ENCODE assay signal across 25 cellular contexts in genomic region chr17:27977751-27978688, GRCh38.
DNase-seq lines count a peak whose midpoint lies in the region; ATAC-seq and TF ChIP-seq lines count a peak whose summit lies in the region.
"Had no signal": no experiment of that assay in that cellular context is flagged by ENCODE, and none has a peak within 500 bp of the region (broad histone marks: within the 10 kb centered on the region; RNA-seq: fewer than 3 reads in every experiment).

No MANE protein-coding gene starts in this region.

- TF ChIP-seq POLR2A in IMR-90 (IDR thresholded peaks at IDR 0.05; ENCODE audit: low read depth, low read length) = no peak

- H4K20me1 ChIP-seq in IMR-90 (ENCODE audit: insufficient read depth, low read length) = no peaks in the 10 kb centered on the region

- no peak for ATAC-seq in IMR-90 (ENCODE audit: low read depth)
- no peak for ATAC-seq in stimulated activated naive CD8-positive, alpha-beta T cell treated with anti-CD3 and anti-CD28 coated beads, Interleukin-15, amount 100 ng/mL, for 72 hours
- ATAC-seq: activated T-cell treated with anti-CD3 and anti-CD28 coated beads, Interleukin-2, amount 50 U/mL, for 4 hours; sciatic nerve; stimulated activated memory B cell treated with anti-CD40 and anti-IgM and Interleukin-4, amounts not matched to agents 10 μg/mL and 1 μg/mL and 100 μg/mL, for 72 hours had no signal

- no peak overlapping the region for H4K8ac ChIP-seq in IMR-90 (ENCODE audit: low read depth in 2 of 2, low read length in 2 of 2)
- no peak overlapping the region for H4K8ac ChIP-seq in mesendoderm (ENCODE audit: low read depth, low read length)

- no peak overlapping the region for H3K4me2 ChIP-seq in IMR-90 (ENCODE audit: low read depth, low read length)
- no peak overlapping the region for H3K4me2 ChIP-seq in mesendoderm (ENCODE audit: low read length)

- intact Hi-C loops in IMR-90 (cut with micrococcal nuclease) = no loop called here

- H3K27ac ChIP-seq in IMR-90 (ENCODE audit: insufficient read depth, low read length) (no peak overlapping the region), WERI-Rb-1 (peak overlapping the region; percentile 94), mesendoderm (ENCODE audit: low read depth, low read length) (no peak overlapping the region)
- H3K27ac ChIP-seq: 22Rv1, vagina had no signal

- WGBS in IMR-90 (ENCODE audit: extremely low coverage in 2 of 2, insufficient read length in 1 of 2), 2 experiments = 80% methylated on average over 1 of the region's 5 CpGs; no CpG with 5 or more reads in 1 of the 2 experiments
- WGBS in mesendoderm (ENCODE audit: extremely low coverage, insufficient coverage, low lambda C conversion rate) = no CpG with 5 or more reads among the region's 5 CpGs

- H3K9me3 Mint-ChIP-seq in stimulated activated naive CD8-positive, alpha-beta T cell treated with anti-CD3 and anti-CD28 coated beads, Interleukin-15, amount 100 ng/mL, for 72 hours = no peaks in the 10 kb centered on the region
- H3K9me3 Mint-ChIP-seq: activated T-cell treated with anti-CD3 and anti-CD28 coated beads, Interleukin-2, amount 50 U/mL, for 4 hours; brain; memory B cell; stimulated activated memory B cell treated with anti-CD40 and anti-IgM and Interleukin-4, amounts not matched to agents 10 μg/mL and 1 μg/mL and 100 μg/mL, for 72 hours had no signal

- CTCF ChIA-PET in IMR-90 (lab: Yijun Ruan, JAX) = no interaction called here

- H3K4me3 ChIP-seq in IMR-90 (ENCODE audit: insufficient read depth, low read depth, low read length) (no peak overlapping the region), WERI-Rb-1 (ENCODE audit: low read depth, low read length) (no peak overlapping the region), mesendoderm (ENCODE audit: low read length) (no peak overlapping the region)
- H3K4me3 ChIP-seq: testis, vagina had no signal

- H3K9me3 ChIP-seq in IMR-90 (ENCODE audit: control insufficient read depth, insufficient read depth, low read length) (no peaks in the 10 kb centered on the region), WERI-Rb-1 (ENCODE audit: severe bottlenecking) (no peaks in the 10 kb centered on the region)
- H3K9me3 ChIP-seq: testis, vagina had no signal

- no peak overlapping the region for H3K56ac ChIP-seq in IMR-90 (ENCODE audit: extremely low read depth, insufficient read depth, low read length)
- H3K56ac ChIP-seq in mesendoderm (ENCODE audit: low read length) = no peak overlapping the region

- H2BK15ac ChIP-seq in IMR-90 (ENCODE audit: low read depth, low read length) (no peak overlapping the region), mesendoderm (replicated peaks; ENCODE audit: low read depth) (no peak overlapping the region)

- H3K4me1 ChIP-seq in IMR-90 (ENCODE audit: control insufficient read depth, insufficient read depth, low read length) (no peaks in the 10 kb centered on the region), mesendoderm (ENCODE audit: control insufficient read depth, low read depth, low read length) (peaks cover 2% of the 10 kb centered on the region)
- H3K4me1 ChIP-seq: vagina had no signal

- H3K18ac ChIP-seq in IMR-90 (ENCODE audit: low read depth, low read length) (no peak overlapping the region), mesendoderm (ENCODE audit: low read length) (peak overlapping the region; percentile 6)

- no peaks in the 10 kb centered on the region for H3K27me3 Mint-ChIP-seq in stimulated activated naive CD8-positive, alpha-beta T cell treated with anti-CD3 and anti-CD28 coated beads, Interleukin-15, amount 100 ng/mL, for 72 hours
- H3K27me3 Mint-ChIP-seq: memory B cell had no signal

- POLR2A ChIA-PET in IMR-90 (lab: Charles Lee; ENCODE audit: unreplicated experiment) = no interaction called here

- no peak overlapping the region for H3K4me3 Mint-ChIP-seq in stimulated activated naive CD8-positive, alpha-beta T cell treated with anti-CD3 and anti-CD28 coated beads, Interleukin-15, amount 100 ng/mL, for 72 hours
- H3K4me3 Mint-ChIP-seq: activated T-cell treated with anti-CD3 and anti-CD28 coated beads, Interleukin-2, amount 50 U/mL, for 4 hours; brain; memory B cell; stimulated activated memory B cell treated with anti-CD40 and anti-IgM and Interleukin-4, amounts not matched to agents 10 μg/mL and 1 μg/mL and 100 μg/mL, for 72 hours had no signal

- H2BK120ac ChIP-seq in IMR-90 (ENCODE audit: low read depth, low read length) = no peak overlapping the region
- H2BK120ac ChIP-seq in mesendoderm (ENCODE audit: low read depth, low read length) = no peak overlapping the region

- no peaks in the 10 kb centered on the region for H3K79me1 ChIP-seq in IMR-90 (ENCODE audit: low read depth in 1 of 2, low read length in 2 of 2)
- H3K79me1 ChIP-seq in mesendoderm (ENCODE audit: low read length) = no peaks in the 10 kb centered on the region

- H3K9ac ChIP-seq in IMR-90 (ENCODE audit: low read depth, low read length) (no peak overlapping the region), mesendoderm (ENCODE audit: low read length) (no peak overlapping the region)

- H3K4ac ChIP-seq in IMR-90 (ENCODE audit: low read depth, low read length) (no peak overlapping the region), mesendoderm (ENCODE audit: low read depth, low read length) (no peak overlapping the region)

- H3K27ac Mint-ChIP-seq in stimulated activated naive CD8-positive, alpha-beta T cell treated with anti-CD3 and anti-CD28 coated beads, Interleukin-15, amount 100 ng/mL, for 72 hours = no peak overlapping the region
- H3K27ac Mint-ChIP-seq: memory B cell; stimulated activated memory B cell treated with anti-CD40 and anti-IgM and Interleukin-4, amounts not matched to agents 10 μg/mL and 1 μg/mL and 100 μg/mL, for 72 hours had no signal

- dilution Hi-C loops in IMR-90 (cut with HindIII; ENCODE audit: low sequenced_read_pairs, unreplicated experiment) = no loop called here

- H3K23ac ChIP-seq in IMR-90 (ENCODE audit: low read depth, low read length) = no peak overlapping the region
- no peak overlapping the region for H3K23ac ChIP-seq in mesendoderm (ENCODE audit: low read length)

- H4K5ac ChIP-seq in IMR-90 (ENCODE audit: low read depth, low read length) = no peak overlapping the region
- H4K5ac ChIP-seq in mesendoderm (ENCODE audit: low read length) = no peak overlapping the region

- TF ChIP-seq CTCF in IMR-90 (conservative IDR thresholded peaks at IDR 0.05; ENCODE audit: low read depth, low read length) (no peak), WERI-Rb-1 (IDR thresholded peaks at IDR 0.05; ENCODE audit: low read depth, low read length) (no peak)

- peak overlapping the region; percentile 65 for H2AK9ac ChIP-seq in IMR-90 (replicated peaks; ENCODE audit: low read depth, low read length, poor library complexity)

- H3K36me3 ChIP-seq in IMR-90 (ENCODE audit: control insufficient read depth, insufficient read depth, low read length) (no peaks in the 10 kb centered on the region), WERI-Rb-1 (no peaks in the 10 kb centered on the region), mesendoderm (ENCODE audit: control insufficient read depth, insufficient read depth, low read length) (no peaks in the 10 kb centered on the region)
- H3K36me3 ChIP-seq: vagina had no signal

- H2AK5ac ChIP-seq in IMR-90 (ENCODE audit: low read depth, low read length) = no peak overlapping the region
- peak overlapping the region; percentile 74 for H2AK5ac ChIP-seq in mesendoderm (ENCODE audit: low read length)

- DNase-seq in NCI-H2171 treated with DMSO at 0.1 percent for 48 hours (lab: John Stamatoyannopoulos, UW) = peak; percentile 52
- DNase-seq in NCI-H2171 (lab: John Stamatoyannopoulos, UW) = no peak
- peak; percentile 3 for DNase-seq in IMR-90
- peak; percentile 93 for DNase-seq in WERI-Rb-1
- DNase-seq in mesendoderm = no peak
- DNase-seq in stimulated activated naive CD4-positive, alpha-beta T cell (lab: John Stamatoyannopoulos, UW) = no peak
- no peak for DNase-seq in stimulated activated naive CD8-positive, alpha-beta T cell treated with anti-CD3 and anti-CD28 coated beads, Interleukin-15, amount 100 ng/mL, for 72 hours
- DNase-seq in ureter (ENCODE audit: low spot score) = no peak
- DNase-seq: activated CD4-positive, alpha-beta T cell treated with anti-CD3 and anti-CD28 coated beads for 48 hours; activated T-cell treated with anti-CD3 and anti-CD28 coated beads, Interleukin-2, amount 50 U/mL, for 4 hours; H7; KG1; NCI-H1436; NCI-H510A treated with DMSO at 0.1 percent for 48 hours; posterior cingulate gyrus; SHP77 treated with DMSO at 0.1 percent for 48 hours; stimulated activated CD4-positive, alpha-beta T cell treated with anti-CD3 and anti-CD28 coated beads, Interleukin-12 subunit alpha, Interleukin-12 subunit beta, amount 100 ng/mL, for 4 hours; stimulated activated CD4-positive, alpha-beta T cell treated with anti-CD3 and anti-CD28 coated beads, Interleukin-4, amount 100 ng/mL, for 1 hour; testis had no signal

- H3K79me2 ChIP-seq in mesendoderm (ENCODE audit: control insufficient read depth, insufficient read depth, low read length) = no peaks in the 10 kb centered on the region

- in situ Hi-C loops in IMR-90 (cut with MboI; ENCODE audit: low sequenced_read_pairs) = no loop called here

- no peak overlapping the region for H4K91ac ChIP-seq in IMR-90 (ENCODE audit: insufficient read depth, low read depth, low read length)

- TF ChIP-seq RAD21 in IMR-90 (IDR thresholded peaks at IDR 0.05; ENCODE audit: low read length) = no peak

- peaks cover 4% of the 10 kb centered on the region for H3K27me3 ChIP-seq in IMR-90 (ENCODE audit: control insufficient read depth, insufficient read depth, low read length)
- H3K27me3 ChIP-seq in WERI-Rb-1 (ENCODE audit: insufficient read depth, low read depth, severe bottlenecking) = no peaks in the 10 kb centered on the region
- no peaks in the 10 kb centered on the region for H3K27me3 ChIP-seq in mesendoderm (ENCODE audit: insufficient read depth, low read length, poor library complexity)
- H3K27me3 ChIP-seq: testis, vagina had no signal

- H2BK20ac ChIP-seq in IMR-90 (ENCODE audit: low read depth, low read length) = no peak overlapping the region

- no peaks in the 10 kb centered on the region for H3K4me1 Mint-ChIP-seq in stimulated activated naive CD8-positive, alpha-beta T cell treated with anti-CD3 and anti-CD28 coated beads, Interleukin-15, amount 100 ng/mL, for 72 hours

- H2BK5ac ChIP-seq in IMR-90 (ENCODE audit: low read depth, low read length, poor library complexity, severe bottlenecking) (no peak overlapping the region), mesendoderm (ENCODE audit: low read length) (no peak overlapping the region)

- no peak overlapping the region for H3K14ac ChIP-seq in IMR-90 (replicated peaks; ENCODE audit: low read depth, low read length)

- 0 out of 2 replicates have a peak, but pooled peaks cover 3% of the 10 kb centered on the region for H3K9me1 ChIP-seq in IMR-90 (ENCODE audit: insufficient read depth, low read length)

- H2AFZ ChIP-seq in IMR-90 (replicated peaks; ENCODE audit: low read length, poor library complexity) = no peak overlapping the region

- no TSS peak for BruUV-seq in IMR-90 (replicated peaks; lab: Mats Ljungman, UMichigan)

Comparison
In these comparisons a context has a peak if more than half of its experiments do, and no peak if none do; other contexts are left out.
1. DNase-seq: peak in NCI-H2171 treated with DMSO at 0.1 percent for 48 hours (single experiment), IMR-90 (single experiment) and WERI-Rb-1 (single experiment); none in NCI-H2171 (single experiment), mesendoderm (single experiment), stimulated activated naive CD4-positive, alpha-beta T cell (0 of 6), stimulated activated naive CD8-positive, alpha-beta T cell treated with anti-CD3 and anti-CD28 coated beads, Interleukin-15, amount 100 ng/mL, for 72 hours (0 of 2) and ureter (single experiment).